Comparison of ENCODE assay signal across 7 cellular contexts in the genomic region with DNA sequence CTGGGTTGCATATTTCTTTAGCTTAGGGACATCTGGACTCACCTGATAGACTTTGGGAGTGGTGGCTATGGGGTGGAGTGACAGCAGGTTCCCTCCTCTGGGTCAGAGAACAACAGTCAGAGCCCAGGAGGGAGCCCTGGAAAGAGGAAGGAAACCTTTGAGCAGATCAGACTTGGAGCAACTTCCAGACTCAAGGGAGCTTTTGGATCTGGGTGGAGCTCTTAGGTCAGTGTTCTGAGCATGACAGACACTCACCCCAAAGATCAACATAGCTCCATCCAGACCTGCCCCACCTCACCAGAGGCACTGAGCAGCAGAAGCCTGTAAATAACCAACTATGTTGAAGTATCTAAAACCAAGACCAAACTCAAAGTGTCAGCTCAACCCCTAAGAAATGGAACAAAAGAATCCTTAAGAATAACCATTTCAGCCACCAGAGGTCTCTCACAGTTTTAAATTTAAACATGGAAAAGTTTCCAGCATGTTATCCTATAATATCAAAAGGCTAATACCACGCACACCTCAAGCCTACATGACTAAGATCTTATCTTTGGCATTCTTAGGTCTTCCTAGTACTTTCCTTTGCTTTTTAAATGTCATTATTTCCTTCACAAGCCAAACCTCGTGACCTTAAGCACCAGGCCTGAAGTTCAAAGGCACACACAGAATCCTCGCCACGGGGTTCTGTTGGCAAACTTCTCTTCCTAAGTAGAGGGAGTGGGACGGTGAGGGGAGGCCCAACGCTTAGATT. TPM values are rescaled to one million over a fixed set of nuclear protein-coding genes. Genes with fewer than 3 reads are reported as not detected.
A peak's percentile ranks its signal among the peaks of the same experiment; 100 is the strongest.
DNase-seq lines count a peak whose midpoint lies in the region; ATAC-seq and TF ChIP-seq lines count a peak whose summit lies in the region.

No MANE protein-coding gene starts in this region.

- H3K27me3 ChIP-seq in HUES64 (ENCODE audit: insufficient read depth, low read length), result no peaks in the 10 kb centered on the region
- no peaks in the 10 kb centered on the region for H3K27me3 ChIP-seq in testis

- H3K9ac ChIP-seq in HUES64 (ENCODE audit: low read depth, low read length), result no peak overlapping the region

- H3K4me3 ChIP-seq in HUES64 (ENCODE audit: low read length) (no peak overlapping the region), astrocyte of the cerebellum (ENCODE audit: low read depth, low read length) (no peak overlapping the region), testis (no peak overlapping the region)

- TF ChIP-seq CTCF in astrocyte of the cerebellum (IDR thresholded peaks at IDR 0.05; ENCODE audit: low read depth, low read length, missing control alignments) (peak; percentile 24), testis (IDR thresholded peaks at IDR 0.05) (peak; percentile 42 to 57 (median 46))

- DNase-seq in astrocyte of the cerebellum (ENCODE audit: low read depth), result no peak
- peak; percentile 27 for DNase-seq in kidney tubule cell (ENCODE audit: low spot score)
- DNase-seq in testis, result no peak
- no peak for DNase-seq in NCI-H146 treated with DMSO at 0.1 percent for 48 hours (lab: John Stamatoyannopoulos, UW; ENCODE audit: unreplicated experiment)
- no peak for DNase-seq in mucosa of gallbladder (ENCODE audit: low spot score)

- no peak for TF ChIP-seq POLR2A in testis (IDR thresholded peaks at IDR 0.05)

- in situ Hi-C loops in astrocyte of the cerebellum (cut with HindIII; ENCODE audit: low sequenced_read_pairs), result no loop called here

- 0 out of 2 replicates have a peak overlapping the region, but pooled peaks have one; percentile 9 for H3K27ac ChIP-seq in HUES64 (ENCODE audit: low read depth, low read length)
- peak overlapping the region; percentile 40 to 85 for H3K27ac ChIP-seq in testis

- H3K9me3 ChIP-seq in HUES64 (ENCODE audit: insufficient read depth, low read depth, low read length) (no peaks in the 10 kb centered on the region), testis (no peaks in the 10 kb centered on the region)

- intact Hi-C loops in testis (cut with DNase I; ENCODE audit: low total_unique reads), result loop anchor here (10.0 kb wide), 1 partner anchor 108 kb away; no protein-coding TSS in a partner anchor

- H3K4me1 ChIP-seq in HUES64 (ENCODE audit: insufficient read depth, low read length), result peaks cover 7% of the 10 kb centered on the region; the same call in 1 of the 2 replicates
- H3K4me1 ChIP-seq in testis, result peaks cover 31% of the 10 kb centered on the region

- 84% methylated on average over 6 of the region's 6 CpGs for WGBS in HUES64
- 49 to 57% methylated on average over 6 of the region's 6 CpGs for WGBS in testis, 2 donors

- no peak for ATAC-seq in HG03097 (IDR thresholded peaks at IDR 0.05; ENCODE audit: low FRiP score, unreplicated experiment)

- peaks cover 47% of the 10 kb centered on the region for H3K36me3 ChIP-seq in HUES64 (ENCODE audit: insufficient read depth, low read length)
- H3K36me3 ChIP-seq in testis (ENCODE audit: low read depth, missing control alignments), result no peaks in the 10 kb centered on the region

RNA-seq across cellular contexts. Expression of a gene that starts 56.4 kb away (rescaled TPM):
- polyA plus RNA-seq in HUES64 (2013, experiment 1 of 2), result 43.2 TPM
- 35.9 TPM for polyA plus RNA-seq in HUES64 (2013, experiment 2 of 2)
- total RNA-seq in testis, result 10 to 100 TPM; 24.6 to 26.8 TPM
- polyA plus RNA-seq in testis (ENCODE audit: insufficient read depth, low read depth, low replicate concordance), result 20.0 TPM
- total RNA-seq in mucosa of gallbladder, result 27.9 TPM
